1 cellular context compared by ENCODE assay signal in genomic region chr12:49550853-49551252, GRCh38.
A peak's percentile ranks its signal among the peaks of the same experiment; 100 is the strongest.
TF ChIP-seq lines count a peak whose summit lies in the region.

No MANE protein-coding gene starts in this region.

TF ChIP-seq in HepG2, 621 proteins besides CTCF, POLR2A, EP300 and RAD21 (continued from another document and continues in another):
- TF ChIP-seq TFAP4 (IDR thresholded peaks at IDR 0.05; ENCODE audit: borderline replicate concordance, low read depth), result no peak
- no peak for TF ChIP-seq HHEX (CRISPR knock-in tag; IDR thresholded peaks at IDR 0.05)
- TF ChIP-seq ZNF354B (CRISPR knock-in tag; IDR thresholded peaks at IDR 0.05), result no peak
- no peak for TF ChIP-seq MLX (CRISPR knock-in tag; IDR thresholded peaks at IDR 0.05)
- TF ChIP-seq BCL3 (CRISPR knock-in tag; IDR thresholded peaks at IDR 0.05), result no peak
- no peak for TF ChIP-seq FOXM1 (CRISPR knock-in tag; IDR thresholded peaks at IDR 0.05)
- TF ChIP-seq SRSF9 (IDR thresholded peaks at IDR 0.05; ENCODE audit: borderline replicate concordance, insufficient read depth, low read depth, low read length, poor library complexity, severe bottlenecking), result no peak
- no peak for TF ChIP-seq KDM6A (CRISPR knock-in tag; IDR thresholded peaks at IDR 0.05; ENCODE audit: low read depth)
- TF ChIP-seq UBTF (CRISPR knock-in tag; IDR thresholded peaks at IDR 0.05), result 0 out of 2 replicates have a peak, but pooled peaks have one; percentile 15
- TF ChIP-seq NAIF1 (CRISPR knock-in tag; IDR thresholded peaks at IDR 0.05; ENCODE audit: borderline replicate concordance), result no peak
- TF ChIP-seq ZNF256 (CRISPR knock-in tag; conservative IDR thresholded peaks at IDR 0.05), result no peak
- no peak for TF ChIP-seq U2AF1 (optimal IDR thresholded peaks at IDR 0.05; ENCODE audit: low read depth, low read length)
- TF ChIP-seq ZNF18 (CRISPR knock-in tag; IDR thresholded peaks at IDR 0.05; ENCODE audit: insufficient replicate concordance), result no peak
- no peak for TF ChIP-seq FOXO4 (CRISPR knock-in tag; conservative IDR thresholded peaks at IDR 0.05)
- TF ChIP-seq GRHL1 (CRISPR knock-in tag; conservative IDR thresholded peaks at IDR 0.05), result no peak
- no peak for TF ChIP-seq ZNF564 (CRISPR knock-in tag; IDR thresholded peaks at IDR 0.05)
- no peak for TF ChIP-seq IKZF5 (CRISPR knock-in tag; IDR thresholded peaks at IDR 0.05)
- TF ChIP-seq RNF219 (CRISPR knock-in tag; IDR thresholded peaks at IDR 0.05), result no peak
- TF ChIP-seq SMAD1 (CRISPR knock-in tag; IDR thresholded peaks at IDR 0.05; ENCODE audit: borderline replicate concordance, low read depth), result no peak
- no peak for TF ChIP-seq ZNF20 (CRISPR knock-in tag; IDR thresholded peaks at IDR 0.05)
- TF ChIP-seq TEF (CRISPR knock-in tag; IDR thresholded peaks at IDR 0.05), result no peak
- TF ChIP-seq SOX6 (IDR thresholded peaks at IDR 0.05), result no peak
- peak; percentile 84 for TF ChIP-seq SOX6 (CRISPR knock-in tag; IDR thresholded peaks at IDR 0.05)
- TF ChIP-seq NFATC3 (CRISPR knock-in tag; IDR thresholded peaks at IDR 0.05), result no peak
- peak; percentile 38; the same call in 1 of the 2 replicates for TF ChIP-seq TFDP1 (CRISPR knock-in tag; IDR thresholded peaks at IDR 0.05; ENCODE audit: borderline replicate concordance)
- TF ChIP-seq CSRNP1 (CRISPR knock-in tag; IDR thresholded peaks at IDR 0.05), result no peak
- no peak for TF ChIP-seq ZNF563 (CRISPR knock-in tag; IDR thresholded peaks at IDR 0.05)
- TF ChIP-seq FOXP1 (IDR thresholded peaks at IDR 0.05), result no peak
- TF ChIP-seq FOXP1 (CRISPR knock-in tag; IDR thresholded peaks at IDR 0.05), result no peak
- TF ChIP-seq ELF3 (CRISPR knock-in tag; IDR thresholded peaks at IDR 0.05), result no peak
- no peak for TF ChIP-seq ZNF740 (CRISPR knock-in tag; IDR thresholded peaks at IDR 0.05)
- TF ChIP-seq NPAS2 (CRISPR knock-in tag; IDR thresholded peaks at IDR 0.05; ENCODE audit: borderline replicate concordance), result no peak
- TF ChIP-seq ZNF598 (CRISPR knock-in tag; IDR thresholded peaks at IDR 0.05; ENCODE audit: borderline replicate concordance), result no peak
- no peak for TF ChIP-seq CHD2 (IDR thresholded peaks at IDR 0.05; ENCODE audit: low read depth, low read length)
- TF ChIP-seq MTERF4 (CRISPR knock-in tag; IDR thresholded peaks at IDR 0.05), result no peak
- TF ChIP-seq ZFP82 (CRISPR knock-in tag; IDR thresholded peaks at IDR 0.05; ENCODE audit: borderline replicate concordance), result no peak
- TF ChIP-seq KDM4B (CRISPR knock-in tag; IDR thresholded peaks at IDR 0.05), result no peak
- no peak for TF ChIP-seq HNRNPLL (IDR thresholded peaks at IDR 0.05; ENCODE audit: low read depth, low read length, poor library complexity, severe bottlenecking)
- TF ChIP-seq ZNF232 (CRISPR knock-in tag; IDR thresholded peaks at IDR 0.05; ENCODE audit: borderline replicate concordance), result no peak
- 0 out of 2 replicates have a peak, but pooled peaks have one; percentile 42 for TF ChIP-seq SNAI1 (CRISPR knock-in tag; IDR thresholded peaks at IDR 0.05; ENCODE audit: borderline replicate concordance)
- no peak for TF ChIP-seq HMG20B (CRISPR knock-in tag; conservative IDR thresholded peaks at IDR 0.05)
- TF ChIP-seq ZNF263 (CRISPR knock-in tag; IDR thresholded peaks at IDR 0.05), result no peak
- TF ChIP-seq NFYB (CRISPR knock-in tag; IDR thresholded peaks at IDR 0.05), result no peak
- no peak for TF ChIP-seq ZNF780A (CRISPR knock-in tag; IDR thresholded peaks at IDR 0.05)
